ENCODE assay signal across 13 cellular contexts in the genomic region with DNA sequence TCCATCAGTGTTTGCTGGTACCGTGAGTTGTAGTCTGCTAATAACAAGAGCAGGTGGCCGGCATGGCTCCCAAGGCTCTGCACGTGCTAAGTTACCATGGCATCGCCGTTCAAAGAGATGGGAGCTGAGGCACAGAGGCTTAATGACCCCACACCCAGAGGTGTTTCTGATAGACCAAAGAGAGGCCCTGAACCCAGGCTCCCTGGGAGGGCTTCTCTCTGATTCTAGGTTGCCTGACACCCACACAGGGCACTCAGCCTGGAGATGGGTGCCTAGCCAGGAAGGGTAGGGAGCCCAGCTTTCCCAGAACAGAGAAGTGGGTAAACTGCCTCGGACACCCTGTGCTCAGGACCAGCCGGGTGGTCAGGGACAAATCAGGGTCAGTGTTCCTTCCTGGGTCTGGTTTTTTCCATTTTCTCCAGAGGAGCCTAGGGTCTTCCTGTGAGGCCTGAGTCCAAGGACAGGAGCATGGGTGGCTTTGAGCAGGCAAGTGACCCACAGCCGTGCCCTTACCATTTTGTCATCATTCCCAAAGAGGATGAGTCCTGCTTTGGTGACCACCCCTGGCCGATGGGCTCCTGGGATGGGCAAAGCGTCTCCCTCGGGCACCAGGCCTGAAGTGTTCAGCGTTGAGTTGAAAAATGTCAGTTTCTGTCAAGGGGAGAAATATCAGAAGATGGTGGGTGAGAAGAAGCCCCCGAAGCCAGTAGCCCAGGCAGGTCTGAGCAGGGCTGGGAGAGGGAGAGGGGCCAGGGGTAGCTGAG. TPM values are rescaled to one million over a fixed set of nuclear protein-coding genes. Genes with fewer than 3 reads are reported as not detected.
"Had no signal": no experiment of that assay in that cellular context is flagged by ENCODE, and none has a peak within 500 bp of the region (broad histone marks: within the 10 kb centered on the region; RNA-seq: fewer than 3 reads in every experiment).

No MANE protein-coding gene starts in this region.

- H3K4me1 ChIP-seq: ascending aorta, esophagus squamous epithelium, left ventricle myocardium inferior, uterus had no signal

- H3K9me3 ChIP-seq: ascending aorta, esophagus squamous epithelium, left ventricle myocardium inferior, uterus had no signal

- H3K4me3 ChIP-seq: ascending aorta, esophagus squamous epithelium, left ventricle myocardium inferior, uterus had no signal

- H3K27ac ChIP-seq: ascending aorta, esophagus squamous epithelium, left ventricle myocardium inferior, uterus had no signal

- ATAC-seq: activated T-cell treated with anti-CD3 and anti-CD28 coated beads, Interleukin-2, amount 50 U/mL, for 72 hours; WTC11 had no signal

- H3K36me3 ChIP-seq: esophagus squamous epithelium, uterus had no signal

- H3K27me3 ChIP-seq: ascending aorta, esophagus squamous epithelium, uterus had no signal

- DNase-seq: activated CD4-positive, alpha-beta T cell treated with anti-CD3 and anti-CD28 coated beads, Interleukin-2, amount 50 U/mL, for 1 hour; activated gamma-delta T cell treated with Interleukin-2 at 50 U/mL for 16 hours; activated T-cell treated with anti-CD3 and anti-CD28 coated beads, Interleukin-2, amount 50 U/mL, for 72 hours; esophagus squamous epithelium; foreskin fibroblast; left ventricle myocardium inferior; mesendoderm; nephron progenitor cell; stimulated activated CD4-positive, alpha-beta T cell treated with anti-CD3 and anti-CD28 coated beads, Interleukin-4, amount 100 ng/mL, for 4 hours; uterus had no signal

RNA-seq across cellular contexts. Expression of a gene that starts 27.3 kb away (rescaled TPM):
- total RNA-seq: T-helper 1 cell treated with Interleukin-12 subunit alpha and Interleukin-12 subunit beta and Interleukin-4 antibody, amounts not matched to agents 30 ng/mL and 1 ng/mL, for 36 hours had no signal
